16 cellular contexts compared by ENCODE assay signal in the genomic region with DNA sequence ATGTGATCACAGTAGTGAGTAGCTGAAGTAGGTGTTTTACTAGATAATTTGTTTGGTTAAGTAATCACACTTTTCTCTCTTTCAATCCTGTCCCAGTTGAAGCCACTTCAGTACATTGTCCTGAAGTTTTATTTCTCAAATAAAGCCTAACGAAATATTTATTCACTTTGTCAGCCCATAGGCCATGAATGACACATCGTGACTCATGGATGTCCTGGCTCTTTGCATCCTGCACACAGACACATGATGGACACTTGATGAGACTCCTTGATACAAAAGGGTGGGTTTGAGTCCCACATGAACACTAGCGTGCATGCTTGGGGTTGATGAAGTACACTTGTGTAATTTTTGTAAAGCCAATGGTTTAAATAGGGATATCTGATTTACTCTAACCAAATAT. TPM values are rescaled to one million over a fixed set of nuclear protein-coding genes. Genes with fewer than 3 reads are reported as not detected.
DNase-seq lines count a peak whose midpoint lies in the region; ATAC-seq and TF ChIP-seq lines count a peak whose summit lies in the region.
"Had no signal": no experiment of that assay in that cellular context is flagged by ENCODE, and none has a peak within 500 bp of the region (broad histone marks: within the 10 kb centered on the region; RNA-seq: fewer than 3 reads in every experiment).

No MANE protein-coding gene starts in this region.

- H3K9me3 Mint-ChIP-seq in endothelial cell (ENCODE audit: unreplicated experiment): no peaks in the 10 kb centered on the region
- H3K9me3 Mint-ChIP-seq: stimulated activated naive CD8-positive, alpha-beta T cell treated with anti-CD3 and anti-CD28 coated beads, Interleukin-15, amount 100 ng/mL, for 72 hours had no signal

- H3K4me3 ChIP-seq in ACC112 (ENCODE audit: low read depth, low read length): no peak overlapping the region
- H3K4me3 ChIP-seq in HEK293 (ENCODE audit: low read depth, low read length): no peak overlapping the region
- H3K4me3 ChIP-seq in fibroblast of pulmonary artery (replicated peaks; ENCODE audit: low read depth, low read length): no peak overlapping the region

- peak overlapping the region; percentile 94 for H3K27ac ChIP-seq in ACC112 (ENCODE audit: low read depth, low read length)
- H3K27ac ChIP-seq in HEK293 (ENCODE audit: extremely low read depth, low read depth, low read length): no peak overlapping the region

- H3K79me2 ChIP-seq in ACC112 (ENCODE audit: control insufficient read depth, insufficient read depth, low read length, unreplicated experiment): no peaks in the 10 kb centered on the region

- H3K4me3 Mint-ChIP-seq in endothelial cell (ENCODE audit: unreplicated experiment): no peak overlapping the region
- H3K4me3 Mint-ChIP-seq: activated CD8-positive, alpha-beta memory T cell treated with anti-CD3 and anti-CD28 coated beads, Interleukin-2, amount 10 ng/mL, durations not matched to agents 7 days and 5 days; stimulated activated naive CD8-positive, alpha-beta T cell treated with anti-CD3 and anti-CD28 coated beads, Interleukin-15, amount 100 ng/mL, for 72 hours had no signal

- ATAC-seq in SK-N-SH treated with all-trans-retinoic acid at 6 μM for 48 hours (peak; percentile 60), GM19328 (IDR thresholded peaks at IDR 0.05; ENCODE audit: unreplicated experiment) (no peak)
- ATAC-seq: activated CD8-positive, alpha-beta memory T cell treated with anti-CD3 and anti-CD28 coated beads, Interleukin-2, amount 10 ng/mL, durations not matched to agents 7 days and 5 days; esophagus mucosa; left ventricle myocardium superior; stimulated activated naive CD8-positive, alpha-beta T cell treated with anti-CD3 and anti-CD28 coated beads, Interleukin-15, amount 100 ng/mL, for 72 hours had no signal

- peak; percentile 51 for DNase-seq in fibroblast of pulmonary artery (ENCODE audit: low read depth)
- DNase-seq in SK-N-DZ (ENCODE audit: low spot score): no peak
- no peak for DNase-seq in endothelial cell (ENCODE audit: low spot score)
- DNase-seq in DMS114 treated with DMSO at 0.1 percent for 48 hours (lab: John Stamatoyannopoulos, UW; ENCODE audit: unreplicated experiment): no peak
- DNase-seq: activated CD8-positive, alpha-beta memory T cell treated with anti-CD3 and anti-CD28 coated beads, Interleukin-2, amount 10 ng/mL, durations not matched to agents 7 days and 5 days; left ventricle myocardium superior; NCI-H82; occipital lobe; stimulated activated CD4-positive, alpha-beta T cell treated with anti-CD3 and anti-CD28 coated beads, Interleukin-2, amount 100 ng/mL, for 24 hours; stimulated activated naive CD8-positive, alpha-beta T cell treated with anti-CD3 and anti-CD28 coated beads, Interleukin-15, amount 100 ng/mL, for 72 hours had no signal

- no peaks in the 10 kb centered on the region for H3K27me3 ChIP-seq in ACC112 (ENCODE audit: insufficient read depth, low read length)

- CTCF ChIA-PET in HEK293 (lab: Yijun Ruan, JAX): interaction anchor here (0.8 to 1.8 kb wide), 3 partner anchors 14 to 201 kb away, joined by 3 read pairs; no protein-coding TSS in a partner anchor

- no peak overlapping the region for H2AFZ ChIP-seq in ACC112 (ENCODE audit: low read length, unreplicated experiment)

- no peaks in the 10 kb centered on the region for H3K36me3 ChIP-seq in ACC112 (ENCODE audit: insufficient read depth, low read length)
- no peaks in the 10 kb centered on the region for H3K36me3 ChIP-seq in HEK293 (ENCODE audit: control insufficient read depth in 2 of 2, insufficient read depth in 1 of 2, low read length in 2 of 2)

- H3K27me3 Mint-ChIP-seq in endothelial cell (ENCODE audit: unreplicated experiment): no peaks in the 10 kb centered on the region
- H3K27me3 Mint-ChIP-seq: stimulated activated naive CD8-positive, alpha-beta T cell treated with anti-CD3 and anti-CD28 coated beads, Interleukin-15, amount 100 ng/mL, for 72 hours had no signal

- H3K4me1 ChIP-seq in ACC112 (ENCODE audit: control insufficient read depth, insufficient read depth, low read length, unreplicated experiment) (peaks cover 49% of the 10 kb centered on the region), HEK293 (ENCODE audit: control insufficient read depth, insufficient read depth, low read length) (0 out of 2 replicates have a peak, but pooled peaks cover 2% of the 10 kb centered on the region)

- POLR2A ChIA-PET in HEK293 (lab: Yijun Ruan, JAX): no interaction called here

- TF ChIP-seq CTCF in HEK293 (tag by site-specific recombination; IDR thresholded peaks at IDR 0.05) (no peak), fibroblast of pulmonary artery (IDR thresholded peaks at IDR 0.05; ENCODE audit: low read length, missing control alignments) (no peak), endothelial cell (IDR thresholded peaks at IDR 0.05; ENCODE audit: unreplicated experiment) (no peak)

- H3K9me3 ChIP-seq in HEK293 (ENCODE audit: control insufficient read depth, insufficient read depth, low read depth, low read length): no peaks in the 10 kb centered on the region

- no peaks in the 10 kb centered on the region for H3K36me3 Mint-ChIP-seq in endothelial cell (ENCODE audit: low read depth, unreplicated experiment)
- H3K36me3 Mint-ChIP-seq: activated CD8-positive, alpha-beta memory T cell treated with anti-CD3 and anti-CD28 coated beads, Interleukin-2, amount 10 ng/mL, durations not matched to agents 7 days and 5 days had no signal

- no peak overlapping the region for H3K27ac Mint-ChIP-seq in endothelial cell (ENCODE audit: unreplicated experiment)
- H3K27ac Mint-ChIP-seq: activated CD8-positive, alpha-beta memory T cell treated with anti-CD3 and anti-CD28 coated beads, Interleukin-2, amount 10 ng/mL, durations not matched to agents 7 days and 5 days; stimulated activated naive CD8-positive, alpha-beta T cell treated with anti-CD3 and anti-CD28 coated beads, Interleukin-15, amount 100 ng/mL, for 72 hours had no signal

- H3K4me1 Mint-ChIP-seq in endothelial cell (ENCODE audit: unreplicated experiment): no peaks in the 10 kb centered on the region
- H3K4me1 Mint-ChIP-seq: activated CD8-positive, alpha-beta memory T cell treated with anti-CD3 and anti-CD28 coated beads, Interleukin-2, amount 10 ng/mL, durations not matched to agents 7 days and 5 days; stimulated activated naive CD8-positive, alpha-beta T cell treated with anti-CD3 and anti-CD28 coated beads, Interleukin-15, amount 100 ng/mL, for 72 hours had no signal

TF ChIP-seq in HEK293, 187 proteins besides CTCF, POLR2A, EP300 and RAD21 (continues in another document):
- TF ChIP-seq, protein P1, sequence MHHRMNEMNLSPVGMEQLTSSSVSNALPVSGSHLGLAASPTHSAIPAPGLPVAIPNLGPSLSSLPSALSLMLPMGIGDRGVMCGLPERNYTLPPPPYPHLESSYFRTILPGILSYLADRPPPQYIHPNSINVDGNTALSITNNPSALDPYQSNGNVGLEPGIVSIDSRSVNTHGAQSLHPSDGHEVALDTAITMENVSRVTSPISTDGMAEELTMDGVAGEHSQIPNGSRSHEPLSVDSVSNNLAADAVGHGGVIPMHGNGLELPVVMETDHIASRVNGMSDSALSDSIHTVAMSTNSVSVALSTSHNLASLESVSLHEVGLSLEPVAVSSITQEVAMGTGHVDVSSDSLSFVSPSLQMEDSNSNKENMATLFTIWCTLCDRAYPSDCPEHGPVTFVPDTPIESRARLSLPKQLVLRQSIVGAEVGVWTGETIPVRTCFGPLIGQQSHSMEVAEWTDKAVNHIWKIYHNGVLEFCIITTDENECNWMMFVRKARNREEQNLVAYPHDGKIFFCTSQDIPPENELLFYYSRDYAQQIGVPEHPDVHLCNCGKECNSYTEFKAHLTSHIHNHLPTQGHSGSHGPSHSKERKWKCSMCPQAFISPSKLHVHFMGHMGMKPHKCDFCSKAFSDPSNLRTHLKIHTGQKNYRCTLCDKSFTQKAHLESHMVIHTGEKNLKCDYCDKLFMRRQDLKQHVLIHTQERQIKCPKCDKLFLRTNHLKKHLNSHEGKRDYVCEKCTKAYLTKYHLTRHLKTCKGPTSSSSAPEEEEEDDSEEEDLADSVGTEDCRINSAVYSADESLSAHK (tag by site-specific recombination; IDR thresholded peaks at IDR 0.05): 0 out of 2 replicates have a peak, but pooled peaks have one; percentile 37
- TF ChIP-seq ZBTB17 (tag by site-specific recombination; IDR thresholded peaks at IDR 0.05): no peak
- no peak for TF ChIP-seq MYNN (tag by site-specific recombination; IDR thresholded peaks at IDR 0.05; ENCODE audit: borderline replicate concordance)
- no peak for TF ChIP-seq SP3 (tag by site-specific recombination; IDR thresholded peaks at IDR 0.05)

TF ChIP-seq in SK-N-SH treated with all-trans-retinoic acid at 6 μM for 48 hours, 23 proteins besides CTCF, POLR2A, EP300 and RAD21:
- TF ChIP-seq, protein P2, sequence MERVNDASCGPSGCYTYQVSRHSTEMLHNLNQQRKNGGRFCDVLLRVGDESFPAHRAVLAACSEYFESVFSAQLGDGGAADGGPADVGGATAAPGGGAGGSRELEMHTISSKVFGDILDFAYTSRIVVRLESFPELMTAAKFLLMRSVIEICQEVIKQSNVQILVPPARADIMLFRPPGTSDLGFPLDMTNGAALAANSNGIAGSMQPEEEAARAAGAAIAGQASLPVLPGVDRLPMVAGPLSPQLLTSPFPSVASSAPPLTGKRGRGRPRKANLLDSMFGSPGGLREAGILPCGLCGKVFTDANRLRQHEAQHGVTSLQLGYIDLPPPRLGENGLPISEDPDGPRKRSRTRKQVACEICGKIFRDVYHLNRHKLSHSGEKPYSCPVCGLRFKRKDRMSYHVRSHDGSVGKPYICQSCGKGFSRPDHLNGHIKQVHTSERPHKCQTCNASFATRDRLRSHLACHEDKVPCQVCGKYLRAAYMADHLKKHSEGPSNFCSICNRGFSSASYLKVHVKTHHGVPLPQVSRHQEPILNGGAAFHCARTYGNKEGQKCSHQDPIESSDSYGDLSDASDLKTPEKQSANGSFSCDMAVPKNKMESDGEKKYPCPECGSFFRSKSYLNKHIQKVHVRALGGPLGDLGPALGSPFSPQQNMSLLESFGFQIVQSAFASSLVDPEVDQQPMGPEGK (CRISPR knock-in tag; IDR thresholded peaks at IDR 0.05; ENCODE audit: borderline replicate concordance): no peak
- 0 out of 2 replicates have a peak, but pooled peaks have one; percentile 32 for TF ChIP-seq OSR1 (CRISPR knock-in tag; IDR thresholded peaks at IDR 0.05)

RNA-seq across cellular contexts. Expression of a gene that starts 22.8 kb away (rescaled TPM):
- 0.03 TPM in 1 of 2 replicates, not detected in the other for polyA plus RNA-seq in SK-N-DZ (2014; cell fraction: cytosol; rRNA removed)
- not detected in 2 replicates for polyA plus RNA-seq in SK-N-DZ (2014; cell fraction: nucleus; rRNA removed)
- total RNA-seq in endothelial cell (ENCODE audit: unreplicated experiment): 2.3 TPM
- total RNA-seq: activated CD8-positive, alpha-beta memory T cell treated with anti-CD3 and anti-CD28 coated beads, Interleukin-2, amount 10 ng/mL, durations not matched to agents 7 days and 5 days; T-helper 2 cell treated with Interferon-gamma antibody and Interleukin-4, amounts not matched to agents 100 ng/mL and 5 ng/mL, for 36 hours had no signal
